Comparison of ENCODE assay signal across 11 cellular contexts in genomic region chr13:18978447-18978846, GRCh38.
"Had no signal": no experiment of that assay in that cellular context is flagged by ENCODE, and none has a peak within 500 bp of the region (broad histone marks: within the 10 kb centered on the region; RNA-seq: fewer than 3 reads in every experiment).

No MANE protein-coding gene starts in this region.

- ATAC-seq: activated CD8-positive, alpha-beta memory T cell treated with anti-CD3 and anti-CD28 coated beads, Interleukin-2, amount 10 ng/mL, durations not matched to agents 7 days and 5 days; lower lobe of right lung; stimulated activated naive CD8-positive, alpha-beta T cell treated with anti-CD3 and anti-CD28 coated beads, Interleukin-15, amount 100 ng/mL, for 72 hours had no signal

- DNase-seq: activated B cell treated with CpG ODN at 0.5 μM for 24 hours; activated CD4-positive, alpha-beta memory T cell treated with anti-CD3 and anti-CD28 coated beads, Interleukin-2, amount 10 ng/mL, durations not matched to agents 7 days and 5 days; activated CD4-positive, alpha-beta T cell treated with anti-CD3 and anti-CD28 coated beads for 4 hours; activated CD8-positive, alpha-beta memory T cell treated with anti-CD3 and anti-CD28 coated beads, Interleukin-2, amount 10 ng/mL, durations not matched to agents 7 days and 5 days; dermis blood vessel endothelial cell; effector memory CD4-positive, alpha-beta T cell; esophagus squamous epithelium; lower lobe of right lung; retina; stimulated activated naive CD8-positive, alpha-beta T cell treated with anti-CD3 and anti-CD28 coated beads, Interleukin-15, amount 100 ng/mL, for 72 hours had no signal

- H3K27me3 ChIP-seq: cardiac muscle cell, esophagus squamous epithelium had no signal

- H3K36me3 ChIP-seq: cardiac muscle cell, esophagus squamous epithelium, lower lobe of right lung had no signal

- H3K9me3 ChIP-seq: lower lobe of right lung had no signal

- H3K4me1 ChIP-seq: esophagus squamous epithelium, lower lobe of right lung had no signal

- H3K4me3 ChIP-seq: cardiac muscle cell, esophagus squamous epithelium, lower lobe of right lung had no signal

- H3K27ac ChIP-seq: cardiac muscle cell, esophagus squamous epithelium, lower lobe of right lung had no signal
